Comparison of ENCODE assay signal across 1 cellular context in the genomic region with DNA sequence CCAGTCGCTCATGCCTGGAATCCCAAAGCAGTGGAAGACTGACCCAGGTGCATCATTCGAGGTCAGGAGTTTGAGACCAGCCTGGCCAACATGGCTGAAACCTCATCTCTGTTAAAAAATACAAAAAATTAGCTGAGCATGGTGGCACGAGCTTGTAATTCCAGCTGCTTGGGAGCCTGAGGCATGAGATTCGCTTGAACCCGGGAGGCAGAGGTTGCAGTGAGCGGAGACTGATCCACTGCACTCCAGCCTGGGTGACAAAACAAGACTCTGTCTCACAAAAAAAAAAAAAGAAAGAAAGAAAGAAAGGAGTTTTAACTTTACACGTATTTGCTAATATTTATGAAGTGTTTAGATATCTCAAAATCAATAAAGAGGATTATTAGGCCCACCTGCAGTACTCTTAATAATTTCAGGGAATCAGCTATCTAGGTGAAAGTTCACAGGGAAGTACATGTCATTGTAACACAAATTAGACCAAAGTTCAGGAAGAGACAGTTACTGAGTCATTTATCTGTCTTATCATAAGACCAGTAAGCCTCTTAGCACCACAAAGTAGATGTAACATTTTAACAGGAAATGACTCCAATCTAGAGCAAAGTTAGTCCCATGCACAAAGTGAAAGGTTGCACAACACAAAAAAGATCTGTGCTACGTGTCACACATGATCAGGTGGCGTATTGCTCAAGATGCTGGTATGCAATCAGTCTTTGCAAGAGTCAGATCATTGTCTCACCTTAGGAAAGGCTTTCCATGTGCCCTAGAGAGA.
TF ChIP-seq lines count a peak whose summit lies in the region.

No MANE protein-coding gene starts in this region.

TF ChIP-seq in GM23338, 12 proteins besides CTCF, POLR2A, EP300 and RAD21 (continued from another document):
- TF ChIP-seq, protein P1, sequence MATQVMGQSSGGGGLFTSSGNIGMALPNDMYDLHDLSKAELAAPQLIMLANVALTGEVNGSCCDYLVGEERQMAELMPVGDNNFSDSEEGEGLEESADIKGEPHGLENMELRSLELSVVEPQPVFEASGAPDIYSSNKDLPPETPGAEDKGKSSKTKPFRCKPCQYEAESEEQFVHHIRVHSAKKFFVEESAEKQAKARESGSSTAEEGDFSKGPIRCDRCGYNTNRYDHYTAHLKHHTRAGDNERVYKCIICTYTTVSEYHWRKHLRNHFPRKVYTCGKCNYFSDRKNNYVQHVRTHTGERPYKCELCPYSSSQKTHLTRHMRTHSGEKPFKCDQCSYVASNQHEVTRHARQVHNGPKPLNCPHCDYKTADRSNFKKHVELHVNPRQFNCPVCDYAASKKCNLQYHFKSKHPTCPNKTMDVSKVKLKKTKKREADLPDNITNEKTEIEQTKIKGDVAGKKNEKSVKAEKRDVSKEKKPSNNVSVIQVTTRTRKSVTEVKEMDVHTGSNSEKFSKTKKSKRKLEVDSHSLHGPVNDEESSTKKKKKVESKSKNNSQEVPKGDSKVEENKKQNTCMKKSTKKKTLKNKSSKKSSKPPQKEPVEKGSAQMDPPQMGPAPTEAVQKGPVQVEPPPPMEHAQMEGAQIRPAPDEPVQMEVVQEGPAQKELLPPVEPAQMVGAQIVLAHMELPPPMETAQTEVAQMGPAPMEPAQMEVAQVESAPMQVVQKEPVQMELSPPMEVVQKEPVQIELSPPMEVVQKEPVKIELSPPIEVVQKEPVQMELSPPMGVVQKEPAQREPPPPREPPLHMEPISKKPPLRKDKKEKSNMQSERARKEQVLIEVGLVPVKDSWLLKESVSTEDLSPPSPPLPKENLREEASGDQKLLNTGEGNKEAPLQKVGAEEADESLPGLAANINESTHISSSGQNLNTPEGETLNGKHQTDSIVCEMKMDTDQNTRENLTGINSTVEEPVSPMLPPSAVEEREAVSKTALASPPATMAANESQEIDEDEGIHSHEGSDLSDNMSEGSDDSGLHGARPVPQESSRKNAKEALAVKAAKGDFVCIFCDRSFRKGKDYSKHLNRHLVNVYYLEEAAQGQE (IDR thresholded peaks at IDR 0.05; ENCODE audit: unreplicated experiment) = no peak
- TF ChIP-seq JUNB (IDR thresholded peaks at IDR 0.05; ENCODE audit: unreplicated experiment) = no peak
